17 cellular contexts compared by ENCODE assay signal in the genomic region with DNA sequence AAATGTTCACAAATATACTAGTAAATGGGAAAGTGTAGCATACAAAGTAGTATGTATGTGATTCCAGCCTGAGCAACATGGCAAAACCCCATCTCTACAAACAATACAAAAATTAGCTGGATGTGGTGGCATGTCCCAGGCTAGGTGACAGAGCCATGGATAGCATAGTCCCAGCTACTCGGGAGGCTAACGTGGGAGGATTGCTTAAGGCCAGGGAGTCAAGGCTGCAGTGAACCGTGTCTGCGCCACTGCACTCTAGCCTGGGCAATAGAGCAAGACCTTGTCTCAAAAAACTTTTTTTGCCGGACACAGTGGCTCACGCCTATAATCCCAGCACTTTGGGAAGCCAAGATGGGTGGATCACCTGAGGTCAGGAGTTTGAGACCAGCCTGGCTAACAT.
DNase-seq lines count a peak whose midpoint lies in the region; ATAC-seq, FAIRE-seq and TF ChIP-seq lines count a peak whose summit lies in the region.
"Had no signal": no experiment of that assay in that cellular context is flagged by ENCODE, and none has a peak within 500 bp of the region (broad histone marks: within the 10 kb centered on the region; RNA-seq: fewer than 3 reads in every experiment).

No MANE protein-coding gene starts in this region.

- H3K27ac ChIP-seq in PC-3 (ENCODE audit: low read length) = no peak overlapping the region
- no peak overlapping the region for H3K27ac ChIP-seq in K562 (ENCODE audit: extremely low read depth, low read depth, low read length)
- peak overlapping the region; percentile 7 for H3K27ac ChIP-seq in vagina
- H3K27ac ChIP-seq: BLaER1 treated with 17β-estradiol and CSF1 and Interleukin-3, amounts not matched to agents 10 nM and 100 nM had no signal

- BruUV-seq in PC-3 (replicated peaks; lab: Mats Ljungman, UMichigan) (no TSS peak), K562 (replicated peaks; lab: Mats Ljungman, UMichigan) (no TSS peak)

- H3K79me2 ChIP-seq in PC-3 (ENCODE audit: low read length) = no peaks in the 10 kb centered on the region
- H3K79me2 ChIP-seq in K562 (ENCODE audit: control insufficient read depth, insufficient read depth, low read length) = no peaks in the 10 kb centered on the region

- no peak for TF ChIP-seq RAD21 in K562 (CRISPR knock-in tag; conservative IDR thresholded peaks at IDR 0.05 in 1 of 2, IDR thresholded peaks at IDR 0.05 in 1 of 2)

- no peak overlapping the region for H3K4me3 Mint-ChIP-seq in stimulated activated effector memory CD8-positive, alpha-beta T cell treated with anti-CD3 and anti-CD28 coated beads, Interleukin-12 subunit alpha, Interleukin-12 subunit beta, amount 100 ng/mL, for 72 hours
- H3K4me3 Mint-ChIP-seq: B cell; CD8-positive, alpha-beta T cell; GM23338; HFFc6 had no signal

- ATAC-seq in PC-3 (no peak), K562 (peak; percentile 24; the same call in 1 of the 3 replicates)
- no peak for ATAC-seq in stimulated activated effector memory CD8-positive, alpha-beta T cell treated with anti-CD3 and anti-CD28 coated beads, Interleukin-12 subunit alpha, Interleukin-12 subunit beta, amount 100 ng/mL, for 72 hours
- ATAC-seq: CD8-positive, alpha-beta T cell; GM23338; HCT116 had no signal

- intact Hi-C loops in PC-3 (cut with micrococcal nuclease) = no loop called here
- intact Hi-C loops in K562 (cut with micrococcal nuclease) = no loop called here
- intact Hi-C loops in vagina (cut with DNase I) = no loop called here

- DNase-seq in PC-3 = no peak
- no peak for DNase-seq in K562 (ENCODE audit: extremely low read depth in 1 of 4, low spot score in 3 of 4)
- peak; percentile 55 for DNase-seq in left kidney (ENCODE audit: low read depth, low spot score)
- DNase-seq in vagina (ENCODE audit: extremely low spot score in 2 of 2) = no peak
- DNase-seq in stimulated activated effector memory CD8-positive, alpha-beta T cell treated with anti-CD3 and anti-CD28 coated beads, Interleukin-12 subunit alpha, Interleukin-12 subunit beta, amount 100 ng/mL, for 72 hours (ENCODE audit: low spot score in 2 of 2) = no peak
- DNase-seq in nucleus accumbens (lab: John Stamatoyannopoulos, UW) = no peak
- DNase-seq: Calu3; CD8-positive, alpha-beta T cell; DMS79 treated with DMSO at 0.1 percent for 48 hours; GF-D8; H7; HFFc6 had no signal

- no peak overlapping the region for H2AFZ ChIP-seq in PC-3 (ENCODE audit: low read length)
- H2AFZ ChIP-seq in K562 (ENCODE audit: low read depth, low read length) = no peak overlapping the region
- H2AFZ ChIP-seq: GM23338 had no signal

- peaks cover 14% of the 10 kb centered on the region for H3K36me3 Mint-ChIP-seq in stimulated activated effector memory CD8-positive, alpha-beta T cell treated with anti-CD3 and anti-CD28 coated beads, Interleukin-12 subunit alpha, Interleukin-12 subunit beta, amount 100 ng/mL, for 72 hours

- H3K4me2 ChIP-seq in PC-3 (ENCODE audit: low read length) = no peak overlapping the region
- no peak overlapping the region for H3K4me2 ChIP-seq in K562 (ENCODE audit: insufficient read depth, low read length)
- H3K4me2 ChIP-seq: BLaER1 treated with 17β-estradiol and CSF1 and Interleukin-3, amounts not matched to agents 10 nM and 100 nM; GM23338 had no signal

- no peak for TF ChIP-seq EP300 in K562 (IDR thresholded peaks at IDR 0.05; ENCODE audit: low read length)

- 24% methylated on average over 6 of the region's 6 CpGs for WGBS in K562 (ENCODE audit: insufficient coverage, low coverage, missing lambda C conversion rate)

- H3K9ac ChIP-seq in PC-3 (ENCODE audit: low read length) (peak overlapping the region; percentile 40; the same call in 1 of the 2 replicates), K562 (ENCODE audit: insufficient read depth in 1 of 2, low read depth in 2 of 2, low read length in 2 of 2) (no peak overlapping the region)
- H3K9ac ChIP-seq: BLaER1 treated with 17β-estradiol and CSF1 and Interleukin-3, amounts not matched to agents 10 nM and 100 nM had no signal

- TF ChIP-seq CTCF in PC-3 (conservative IDR thresholded peaks at IDR 0.05; ENCODE audit: low read depth, low read length) (no peak), K562 (IDR thresholded peaks at IDR 0.05 in 2 of 3, conservative IDR thresholded peaks at IDR 0.05 in 1 of 3; ENCODE audit: insufficient read depth in 2 of 3, low read depth in 1 of 3, low read length in 3 of 3) (no peak), vagina (IDR thresholded peaks at IDR 0.05) (no peak)

- FAIRE-seq in K562 (lab: Jason Lieb, UNC) = no peak
- FAIRE-seq: HTR-8/SVneo had no signal

- TF ChIP-seq POLR2A in K562 (conservative IDR thresholded peaks at IDR 0.05) (no peak), vagina (IDR thresholded peaks at IDR 0.05) (no peak)

- H4K20me1 ChIP-seq in PC-3 (ENCODE audit: low read length) (no peaks in the 10 kb centered on the region), K562 (replicated peaks; ENCODE audit: control insufficient read depth, insufficient read depth, low read length) (no peaks in the 10 kb centered on the region)
- H4K20me1 ChIP-seq: BLaER1 treated with 17β-estradiol and CSF1 and Interleukin-3, amounts not matched to agents 10 nM and 100 nM had no signal

- peaks cover 28% of the 10 kb centered on the region for H3K4me1 Mint-ChIP-seq in stimulated activated effector memory CD8-positive, alpha-beta T cell treated with anti-CD3 and anti-CD28 coated beads, Interleukin-12 subunit alpha, Interleukin-12 subunit beta, amount 100 ng/mL, for 72 hours
- H3K4me1 Mint-ChIP-seq: B cell had no signal

- H3K27me3 ChIP-seq in PC-3 (ENCODE audit: low read length) = no peaks in the 10 kb centered on the region
- peaks cover 26 to 36% of the 10 kb centered on the region in 2 experiments; a peak in 4 of 5 replicates for H3K27me3 ChIP-seq in K562 (ENCODE audit: control insufficient read depth in 2 of 2, insufficient read depth in 2 of 2, low read length in 2 of 2)
- no peaks in the 10 kb centered on the region for H3K27me3 ChIP-seq in vagina
- H3K27me3 ChIP-seq: BLaER1 treated with 17β-estradiol and CSF1 and Interleukin-3, amounts not matched to agents 10 nM and 100 nM had no signal

- no peaks in the 10 kb centered on the region for H3K9me3 Mint-ChIP-seq in stimulated activated effector memory CD8-positive, alpha-beta T cell treated with anti-CD3 and anti-CD28 coated beads, Interleukin-12 subunit alpha, Interleukin-12 subunit beta, amount 100 ng/mL, for 72 hours
- H3K9me3 Mint-ChIP-seq: CD8-positive, alpha-beta T cell; GM23338; HFFc6 had no signal

- H3K9me2 ChIP-seq in PC-3 (replicated peaks; ENCODE audit: low read length) = no peaks in the 10 kb centered on the region

- H3K9me1 ChIP-seq in K562 (ENCODE audit: control insufficient read depth, insufficient read depth, low read length) = no peaks in the 10 kb centered on the region

- no peaks in the 10 kb centered on the region for H3K36me3 ChIP-seq in PC-3 (ENCODE audit: low read depth, low read length)
- no peaks in the 10 kb centered on the region for H3K36me3 ChIP-seq in K562 (ENCODE audit: control insufficient read depth, insufficient read depth, low read length)
- H3K36me3 ChIP-seq in vagina = peaks cover 0 to 15% of the 10 kb centered on the region in 2 donors
- H3K36me3 ChIP-seq: BLaER1 treated with 17β-estradiol and CSF1 and Interleukin-3, amounts not matched to agents 10 nM and 100 nM had no signal

- POLR2A ChIA-PET in PC-3 (lab: Charles Lee; ENCODE audit: unreplicated experiment) = no interaction called here
- POLR2A ChIA-PET in K562 (lab: Yijun Ruan, JAX) = interaction anchor here (0.7 to 2.6 kb wide), 5 partner anchors 7 to 82 kb away, joined by 3 to 9 read pairs (median 3); no protein-coding TSS in a partner anchor

- no peak overlapping the region for H3K27ac Mint-ChIP-seq in stimulated activated effector memory CD8-positive, alpha-beta T cell treated with anti-CD3 and anti-CD28 coated beads, Interleukin-12 subunit alpha, Interleukin-12 subunit beta, amount 100 ng/mL, for 72 hours
- H3K27ac Mint-ChIP-seq: B cell; CD8-positive, alpha-beta T cell; GM23338; HFFc6 had no signal

- H3K4me1 ChIP-seq in PC-3 (ENCODE audit: insufficient read depth, low read length) = peaks cover 27% of the 10 kb centered on the region
- no peaks in the 10 kb centered on the region; a peak in 2 of 5 replicates for H3K4me1 ChIP-seq in K562 (replicated peaks in 1 of 2; ENCODE audit: control insufficient read depth in 2 of 2, insufficient read depth in 2 of 2, low read length in 2 of 2)
- peaks cover 27% of the 10 kb centered on the region for H3K4me1 ChIP-seq in vagina

- CTCF ChIA-PET in PC-3 (lab: Charles Lee) (no interaction called here), K562 (lab: Yijun Ruan, JAX; ENCODE audit: low intra/inter-chr PET ratio) (no interaction called here)

- H3K9me3 ChIP-seq in PC-3 (ENCODE audit: low read length) (no peaks in the 10 kb centered on the region), K562 (replicated peaks; ENCODE audit: control insufficient read depth, insufficient read depth, low read depth, low read length) (no peaks in the 10 kb centered on the region), vagina (no peaks in the 10 kb centered on the region)
- H3K9me3 ChIP-seq: BLaER1 treated with 17β-estradiol and CSF1 and Interleukin-3, amounts not matched to agents 10 nM and 100 nM had no signal

- in situ Hi-C loops in K562 (cut with MboI) = no loop called here

- H3F3A ChIP-seq in PC-3 (ENCODE audit: low read length, unreplicated experiment) = no peaks in the 10 kb centered on the region

- no peak overlapping the region for H3K4me3 ChIP-seq in PC-3 (ENCODE audit: low read length)
- no peak overlapping the region for H3K4me3 ChIP-seq in K562
- H3K4me3 ChIP-seq in vagina = no peak overlapping the region
- H3K4me3 ChIP-seq: BLaER1 treated with 17β-estradiol and CSF1 and Interleukin-3, amounts not matched to agents 10 nM and 100 nM; GM23338 had no signal

TF ChIP-seq in K562, 482 proteins besides CTCF, POLR2A, EP300 and RAD21 (continues in another document):
- TF ChIP-seq BHLHE40 (IDR thresholded peaks at IDR 0.05; ENCODE audit: low read length) = no peak
